1 cellular context compared by ENCODE assay signal in genomic region chr12:119016715-119017114, GRCh38.
TF ChIP-seq lines count a peak whose summit lies in the region.

No MANE protein-coding gene starts in this region.

TF ChIP-seq in H1, 55 proteins besides CTCF, POLR2A, EP300 and RAD21:
- TF ChIP-seq SP2 (IDR thresholded peaks at IDR 0.05; ENCODE audit: low read length) (no peak), CHD1 (IDR thresholded peaks at IDR 0.05; ENCODE audit: low read depth, low read length) (no peak), SIN3A (conservative IDR thresholded peaks at IDR 0.05 in 1 of 2, IDR thresholded peaks at IDR 0.05 in 1 of 2; ENCODE audit: low read depth in 1 of 2, low read length in 2 of 2) (no peak), BACH1 (IDR thresholded peaks at IDR 0.05; ENCODE audit: low read length) (no peak), KDM1A (IDR thresholded peaks at IDR 0.05; ENCODE audit: borderline replicate concordance, low read length) (peak; percentile 63; the same call in 1 of the 2 replicates), EZH2 (IDR thresholded peaks at IDR 0.05; ENCODE audit: low read depth, low read length, severe bottlenecking) (no peak), ZNF274 (IDR thresholded peaks at IDR 0.05; ENCODE audit: borderline replicate concordance, extremely low read depth, low read length) (no peak), TAF7 (optimal IDR thresholded peaks at IDR 0.05; ENCODE audit: borderline replicate concordance, low read depth, low read length) (no peak), CHD7 (IDR thresholded peaks at IDR 0.05; ENCODE audit: insufficient replicate concordance, low read length) (no peak)
TF ChIP-seq in H1: peak in this region for 1.
